ENCODE assay signal across 16 cellular contexts in genomic region chr1:121517586-121518230, GRCh38.
DNase-seq lines count a peak whose midpoint lies in the region; ATAC-seq and TF ChIP-seq lines count a peak whose summit lies in the region.
"Had no signal": no experiment of that assay in that cellular context is flagged by ENCODE, and none has a peak within 500 bp of the region (broad histone marks: within the 10 kb centered on the region; RNA-seq: fewer than 3 reads in every experiment).

No MANE protein-coding gene starts in this region.

- H3K4me2 ChIP-seq in OCI-LY1 (ENCODE audit: low read length): peak overlapping the region; percentile 64

- peaks cover 53% of the 10 kb centered on the region for H3K4me1 ChIP-seq in OCI-LY1 (ENCODE audit: insufficient read depth, low read length, severe bottlenecking)

- peaks cover 7% of the 10 kb centered on the region for H3K9me3 Mint-ChIP-seq in activated naive CD4-positive, alpha-beta T cell treated with anti-CD3 and anti-CD28 coated beads for 36 hours
- H3K9me3 Mint-ChIP-seq in central memory CD8-positive, alpha-beta T cell: no peaks in the 10 kb centered on the region
- peaks cover 0 to 9% of the 10 kb centered on the region in 2 donors for H3K9me3 Mint-ChIP-seq in stimulated activated naive CD8-positive, alpha-beta T cell treated with anti-CD3 and anti-CD28 coated beads, Interleukin-15, amount 100 ng/mL, for 72 hours

- no peaks in the 10 kb centered on the region for H3K9me2 ChIP-seq in OCI-LY1 (ENCODE audit: low read depth, low read length)

- no peak for ATAC-seq in central memory CD8-positive, alpha-beta T cell (replicated peaks; ENCODE audit: extremely low read depth, poor library complexity, severe bottlenecking)
- ATAC-seq in stimulated activated naive CD8-positive, alpha-beta T cell treated with anti-CD3 and anti-CD28 coated beads, Interleukin-15, amount 100 ng/mL, for 72 hours: no peak
- ATAC-seq in HG02759 (IDR thresholded peaks at IDR 0.05; ENCODE audit: unreplicated experiment) (no peak), GM21825 (IDR thresholded peaks at IDR 0.05; ENCODE audit: unreplicated experiment) (no peak), GM19395 (IDR thresholded peaks at IDR 0.05; ENCODE audit: unreplicated experiment) (no peak)

- H3K4me3 ChIP-seq in OCI-LY1 (ENCODE audit: low read depth, low read length, poor library complexity, severe bottlenecking): peak overlapping the region; percentile 78

- peaks cover 2% of the 10 kb centered on the region for H3K36me3 Mint-ChIP-seq in activated naive CD4-positive, alpha-beta T cell treated with anti-CD3 and anti-CD28 coated beads for 36 hours (ENCODE audit: low read depth)
- peaks cover 5% of the 10 kb centered on the region for H3K36me3 Mint-ChIP-seq in central memory CD8-positive, alpha-beta T cell (ENCODE audit: insufficient read depth)

- peak overlapping the region; percentile 95 for H3K27ac ChIP-seq in OCI-LY1 (ENCODE audit: low read depth, low read length, poor library complexity, severe bottlenecking)

- H3K4me1 Mint-ChIP-seq in activated naive CD4-positive, alpha-beta T cell treated with anti-CD3 and anti-CD28 coated beads for 36 hours (ENCODE audit: low read depth): peaks cover 42% of the 10 kb centered on the region
- peaks cover 62% of the 10 kb centered on the region for H3K4me1 Mint-ChIP-seq in central memory CD8-positive, alpha-beta T cell
- H3K4me1 Mint-ChIP-seq in stimulated activated naive CD8-positive, alpha-beta T cell treated with anti-CD3 and anti-CD28 coated beads, Interleukin-15, amount 100 ng/mL, for 72 hours: peaks cover 52% of the 10 kb centered on the region

- no peaks in the 10 kb centered on the region for H4K20me1 ChIP-seq in OCI-LY1 (ENCODE audit: insufficient read depth, low read length)

- H3F3A ChIP-seq in OCI-LY1 (ENCODE audit: insufficient read depth, low read length): no peaks in the 10 kb centered on the region

- CTCF ChIA-PET in activated naive CD4-positive, alpha-beta T cell treated with anti-CD3 and anti-CD28 coated beads for 36 hours (lab: Charles Lee): interaction anchor here (0.8 to 1.1 kb wide), 2 partner anchors 59 to 73 kb away, joined by 3 to 4 read pairs; no protein-coding TSS in a partner anchor

- no peaks in the 10 kb centered on the region for H3K36me3 ChIP-seq in OCI-LY1 (ENCODE audit: insufficient read depth, low read length)

- H3K4me3 Mint-ChIP-seq in activated naive CD4-positive, alpha-beta T cell treated with anti-CD3 and anti-CD28 coated beads for 36 hours: peak overlapping the region; percentile 89
- H3K4me3 Mint-ChIP-seq in central memory CD8-positive, alpha-beta T cell: peak overlapping the region; percentile 58
- H3K4me3 Mint-ChIP-seq in stimulated activated naive CD8-positive, alpha-beta T cell treated with anti-CD3 and anti-CD28 coated beads, Interleukin-15, amount 100 ng/mL, for 72 hours: peak overlapping the region; percentile 93 to 97

- H2AFZ ChIP-seq in OCI-LY1 (ENCODE audit: low read length): no peak overlapping the region

- DNase-seq in activated naive CD4-positive, alpha-beta T cell treated with anti-CD3 and anti-CD28 coated beads for 36 hours: no peak
- DNase-seq in activated naive CD4-positive, alpha-beta T cell treated with anti-CD3 and anti-CD28 coated beads, Interleukin-2, amount 50 U/mL, for 16 hours: no peak
- no peak for DNase-seq in central memory CD8-positive, alpha-beta T cell (ENCODE audit: low spot score in 2 of 2)
- DNase-seq in stimulated activated naive CD8-positive, alpha-beta T cell treated with anti-CD3 and anti-CD28 coated beads, Interleukin-15, amount 100 ng/mL, for 72 hours: no peak
- DNase-seq: activated effector memory CD4-positive, alpha-beta T cell treated with Interleukin-2 at 50 U/mL for 16 hours; IMR-90; islet precursor cell; NCI-H2029; NCI-H774; SHP77 treated with DMSO at 0.1 percent for 48 hours; stimulated activated CD4-positive, alpha-beta T cell treated with anti-CD3 and anti-CD28 coated beads, Interleukin-1b, Interleukin-23, amount 100 ng/mL, for 48 hours; stimulated activated CD8-positive, alpha-beta memory T cell treated with anti-CD3 and anti-CD28 coated beads, Interleukin-4, amount 100 ng/mL, for 48 hours had no signal

- intact Hi-C loops in activated naive CD4-positive, alpha-beta T cell treated with anti-CD3 and anti-CD28 coated beads for 36 hours (cut with micrococcal nuclease): loop anchor here (2.0 kb wide), 3 partner anchors 37 to 61 kb away; no protein-coding TSS in a partner anchor

- no peaks in the 10 kb centered on the region for H3K27me3 Mint-ChIP-seq in activated naive CD4-positive, alpha-beta T cell treated with anti-CD3 and anti-CD28 coated beads for 36 hours (ENCODE audit: low read depth)
- H3K27me3 Mint-ChIP-seq in central memory CD8-positive, alpha-beta T cell: no peaks in the 10 kb centered on the region
- H3K27me3 Mint-ChIP-seq in stimulated activated naive CD8-positive, alpha-beta T cell treated with anti-CD3 and anti-CD28 coated beads, Interleukin-15, amount 100 ng/mL, for 72 hours: no peaks in the 10 kb centered on the region

- H3K9ac ChIP-seq in OCI-LY1 (ENCODE audit: low read length): peak overlapping the region; percentile 91

- TF ChIP-seq CTCF in OCI-LY1 (IDR thresholded peaks at IDR 0.05; ENCODE audit: low read length): no peak

- H3K27ac Mint-ChIP-seq in activated naive CD4-positive, alpha-beta T cell treated with anti-CD3 and anti-CD28 coated beads for 36 hours: no peak overlapping the region
- peak overlapping the region; percentile 89 for H3K27ac Mint-ChIP-seq in central memory CD8-positive, alpha-beta T cell (ENCODE audit: low read depth)
- H3K27ac Mint-ChIP-seq in stimulated activated naive CD8-positive, alpha-beta T cell treated with anti-CD3 and anti-CD28 coated beads, Interleukin-15, amount 100 ng/mL, for 72 hours: no peak overlapping the region

- H3K79me2 ChIP-seq in OCI-LY1 (ENCODE audit: insufficient read depth, low read length): no peaks in the 10 kb centered on the region

- no peaks in the 10 kb centered on the region for H3K27me3 ChIP-seq in OCI-LY1 (ENCODE audit: insufficient read depth, low read length)

- no peaks in the 10 kb centered on the region for H3K9me3 ChIP-seq in OCI-LY1 (ENCODE audit: low read length)
